18 cellular contexts compared by ENCODE assay signal in genomic region chr4:99965173-99965572, GRCh38. TPM values are rescaled to one million over a fixed set of nuclear protein-coding genes. Genes with fewer than 3 reads are reported as not detected.
DNase-seq lines count a peak whose midpoint lies in the region; ATAC-seq, FAIRE-seq and TF ChIP-seq lines count a peak whose summit lies in the region.
"Had no signal": no experiment of that assay in that cellular context is flagged by ENCODE, and none has a peak within 500 bp of the region (broad histone marks: within the 10 kb centered on the region; RNA-seq: fewer than 3 reads in every experiment).

No MANE protein-coding gene starts in this region.

- no peak overlapping the region for H3K27ac Mint-ChIP-seq in activated naive CD8-positive, alpha-beta T cell treated with anti-CD3 and anti-CD28 coated beads, Interleukin-2, amount 10 ng/mL, durations not matched to agents 7 days and 5 days
- no peak overlapping the region for H3K27ac Mint-ChIP-seq in activated naive CD8-positive, alpha-beta T cell treated with anti-CD3 and anti-CD28 coated beads for 36 hours
- peak overlapping the region in 5 of 10 donors; percentile 43 to 77 (median 66) for H3K27ac Mint-ChIP-seq in naive thymus-derived CD8-positive, alpha-beta T cell
- H3K27ac Mint-ChIP-seq: B cell, H9 had no signal

- in situ Hi-C loops in GM12878 (cut with MboI) = no loop called here

- H3K9me3 Mint-ChIP-seq in activated naive CD8-positive, alpha-beta T cell treated with anti-CD3 and anti-CD28 coated beads, Interleukin-2, amount 10 ng/mL, durations not matched to agents 7 days and 5 days = no peaks in the 10 kb centered on the region
- H3K9me3 Mint-ChIP-seq in activated naive CD8-positive, alpha-beta T cell treated with anti-CD3 and anti-CD28 coated beads for 36 hours = no peaks in the 10 kb centered on the region
- no peaks in the 10 kb centered on the region for H3K9me3 Mint-ChIP-seq in naive thymus-derived CD8-positive, alpha-beta T cell
- H3K9me3 Mint-ChIP-seq: H9 had no signal

- H3K9me3 ChIP-seq in DND-41 (ENCODE audit: insufficient read depth, low read length, severe bottlenecking) (no peaks in the 10 kb centered on the region), GM12878 (replicated peaks; ENCODE audit: control insufficient read depth, insufficient read depth, low read length) (no peaks in the 10 kb centered on the region)
- H3K9me3 ChIP-seq: BLaER1 treated with 17β-estradiol and CSF1 and Interleukin-3, amounts not matched to agents 10 nM and 100 nM; Caco-2 had no signal

- no peak for TF ChIP-seq RAD21 in GM12878 (IDR thresholded peaks at IDR 0.05; ENCODE audit: insufficient read depth, low read depth, low read length)

- no peak for TF ChIP-seq POLR2A in GM12878 (IDR thresholded peaks at IDR 0.05; ENCODE audit: low read depth, low read length)

- H3K27me3 Mint-ChIP-seq in activated naive CD8-positive, alpha-beta T cell treated with anti-CD3 and anti-CD28 coated beads, Interleukin-2, amount 10 ng/mL, durations not matched to agents 7 days and 5 days = peaks cover 7% of the 10 kb centered on the region
- no peaks in the 10 kb centered on the region for H3K27me3 Mint-ChIP-seq in activated naive CD8-positive, alpha-beta T cell treated with anti-CD3 and anti-CD28 coated beads for 36 hours
- peaks cover 0 to 5% (median 0%) of the 10 kb centered on the region in 5 donors for H3K27me3 Mint-ChIP-seq in naive thymus-derived CD8-positive, alpha-beta T cell

- DNase-seq in activated naive CD8-positive, alpha-beta T cell treated with anti-CD3 and anti-CD28 coated beads, Interleukin-2, amount 10 ng/mL, durations not matched to agents 7 days and 5 days = no peak
- no peak for DNase-seq in activated naive CD8-positive, alpha-beta T cell treated with anti-CD3 and anti-CD28 coated beads for 36 hours
- DNase-seq in DND-41 = no peak
- no peak for DNase-seq in GM12878 (ENCODE audit: low read depth, low spot score)
- DNase-seq in naive thymus-derived CD8-positive, alpha-beta T cell = no peak
- DNase-seq in NCI-H526 (lab: John Stamatoyannopoulos, UW) = no peak
- DNase-seq: Caco-2, DMS153, DMS79, GF-D8, H9 had no signal

- RAD21 ChIA-PET in GM12878 (lab: Charles Lee; ENCODE audit: unreplicated experiment) = no interaction called here

- H4K20me1 ChIP-seq in DND-41 (ENCODE audit: insufficient read depth, low read length) (no peaks in the 10 kb centered on the region), GM12878 (ENCODE audit: control insufficient read depth, insufficient read depth) (no peaks in the 10 kb centered on the region)
- H4K20me1 ChIP-seq: BLaER1 treated with 17β-estradiol and CSF1 and Interleukin-3, amounts not matched to agents 10 nM and 100 nM had no signal

- FAIRE-seq in GM12878 (lab: Jason Lieb, UNC) = no peak
- FAIRE-seq: D721Med, GM19239, H1 had no signal

- peak overlapping the region; percentile 54 for H3K4me2 ChIP-seq in DND-41 (ENCODE audit: insufficient read depth, low read length)
- no peak overlapping the region for H3K4me2 ChIP-seq in GM12878 (ENCODE audit: control insufficient read depth, insufficient read depth)
- H3K4me2 ChIP-seq: BLaER1 treated with 17β-estradiol and CSF1 and Interleukin-3, amounts not matched to agents 10 nM and 100 nM had no signal

- TF ChIP-seq EP300 in GM12878 (IDR thresholded peaks at IDR 0.05; ENCODE audit: borderline replicate concordance in 1 of 2, control insufficient read depth in 1 of 2, low read depth in 2 of 2, low read length in 2 of 2) = no peak

- H3K79me2 ChIP-seq in DND-41 (ENCODE audit: insufficient read depth, low read length) = no peaks in the 10 kb centered on the region
- H3K79me2 ChIP-seq in GM12878 (ENCODE audit: control insufficient read depth, insufficient read depth, low read length) = no peaks in the 10 kb centered on the region

- SMC1A ChIA-PET in GM12878 (lab: Charles Lee; ENCODE audit: uncharacterized antibody, unreplicated experiment) = interaction anchor here (0.7 kb wide), 1 partner anchor 243 kb away, joined by 3 read pairs; no protein-coding TSS in a partner anchor

- H3K36me3 Mint-ChIP-seq in activated naive CD8-positive, alpha-beta T cell treated with anti-CD3 and anti-CD28 coated beads, Interleukin-2, amount 10 ng/mL, durations not matched to agents 7 days and 5 days = peaks cover 2% of the 10 kb centered on the region
- no peaks in the 10 kb centered on the region for H3K36me3 Mint-ChIP-seq in activated naive CD8-positive, alpha-beta T cell treated with anti-CD3 and anti-CD28 coated beads for 36 hours
- no peaks in the 10 kb centered on the region for H3K36me3 Mint-ChIP-seq in naive thymus-derived CD8-positive, alpha-beta T cell

- peaks cover 37% of the 10 kb centered on the region for H3K4me1 ChIP-seq in DND-41 (ENCODE audit: insufficient read depth, low read length)
- H3K4me1 ChIP-seq in GM12878 (ENCODE audit: control insufficient read depth, insufficient read depth, low read length) = no peaks in the 10 kb centered on the region
- H3K4me1 ChIP-seq: Caco-2 had no signal

- H2AFZ ChIP-seq in DND-41 (ENCODE audit: low read depth, low read length) (peak overlapping the region; percentile 71), GM12878 (ENCODE audit: control insufficient read depth, low read depth, low read length) (no peak overlapping the region)

- H3K9ac ChIP-seq in DND-41 (ENCODE audit: low read depth, low read length) (peak overlapping the region; percentile 50), GM12878 (ENCODE audit: control insufficient read depth, insufficient read depth, low read length) (no peak overlapping the region)
- H3K9ac ChIP-seq: BLaER1 treated with 17β-estradiol and CSF1 and Interleukin-3, amounts not matched to agents 10 nM and 100 nM had no signal

- ATAC-seq in activated naive CD8-positive, alpha-beta T cell treated with anti-CD3 and anti-CD28 coated beads, Interleukin-2, amount 10 ng/mL, durations not matched to agents 7 days and 5 days (ENCODE audit: low read depth) = no peak
- ATAC-seq in DND-41 (ENCODE audit: insufficient read depth, low read depth) = no peak
- no peak for ATAC-seq in GM12878
- no peak for ATAC-seq in naive thymus-derived CD8-positive, alpha-beta T cell
- no peak for ATAC-seq in HG03175 (IDR thresholded peaks at IDR 0.05; ENCODE audit: unreplicated experiment)

- H3K4me3 ChIP-seq in DND-41 (ENCODE audit: low read depth in 1 of 2, low read length in 2 of 2) (peak overlapping the region in 1 of 2 experiments; percentile 36; a peak in 1 of 4 replicates), GM12878 (no peak overlapping the region)
- H3K4me3 ChIP-seq: BLaER1 treated with 17β-estradiol and CSF1 and Interleukin-3, amounts not matched to agents 10 nM and 100 nM had no signal

- H3K4me3 Mint-ChIP-seq in activated naive CD8-positive, alpha-beta T cell treated with anti-CD3 and anti-CD28 coated beads, Interleukin-2, amount 10 ng/mL, durations not matched to agents 7 days and 5 days = peak overlapping the region; percentile 39
- H3K4me3 Mint-ChIP-seq in activated naive CD8-positive, alpha-beta T cell treated with anti-CD3 and anti-CD28 coated beads for 36 hours = no peak overlapping the region
- H3K4me3 Mint-ChIP-seq in naive thymus-derived CD8-positive, alpha-beta T cell = peak overlapping the region in 7 of 10 donors; percentile 24 to 62 (median 47)
- H3K4me3 Mint-ChIP-seq: B cell, H9 had no signal

- TF ChIP-seq CTCF in DND-41 (IDR thresholded peaks at IDR 0.05; ENCODE audit: borderline replicate concordance, extremely low read depth, low read length, poor library complexity, severe bottlenecking) (no peak), GM12878 (IDR thresholded peaks at IDR 0.05 in 2 of 3, conservative IDR thresholded peaks at IDR 0.05 in 1 of 3; ENCODE audit: control insufficient read depth in 2 of 3, extremely low read depth in 1 of 3, insufficient read depth in 1 of 3, low read depth in 3 of 3, low read length in 3 of 3) (no peak)

- H3K27me3 ChIP-seq in DND-41 (ENCODE audit: insufficient read depth, low read length, poor library complexity) (no peaks in the 10 kb centered on the region), GM12878 (replicated peaks in 1 of 2; ENCODE audit: control insufficient read depth in 2 of 2, insufficient read depth in 2 of 2, low read length in 1 of 2) (no peaks in the 10 kb centered on the region)
- H3K27me3 ChIP-seq: BLaER1 treated with 17β-estradiol and CSF1 and Interleukin-3, amounts not matched to agents 10 nM and 100 nM had no signal

- POLR2A ChIA-PET in activated naive CD8-positive, alpha-beta T cell treated with anti-CD3 and anti-CD28 coated beads, Interleukin-2, amount 10 ng/mL, durations not matched to agents 7 days and 5 days (lab: Charles Lee) = interaction anchor here (1.2 to 1.5 kb wide), 2 partner anchors 14 to 16 kb away, joined by 6 to 11 read pairs; partner anchors contain the start of gene H2AZ1
- POLR2A ChIA-PET in GM12878 (lab: Charles Lee) = no interaction called here
- POLR2A ChIA-PET in naive thymus-derived CD8-positive, alpha-beta T cell (lab: Charles Lee) = interaction anchor here (0.8 to 1.6 kb wide), 5 partner anchors 14 to 402 kb away, joined by 3 to 13 read pairs (median 3); partner anchors contain the start of genes DNAJB14 and H2AZ1

- peak overlapping the region; percentile 93 for H3K27ac ChIP-seq in DND-41 (ENCODE audit: low read length)
- H3K27ac ChIP-seq in GM12878 (ENCODE audit: control insufficient read depth, insufficient read depth) = no peak overlapping the region
- H3K27ac ChIP-seq: BLaER1 treated with 17β-estradiol and CSF1 and Interleukin-3, amounts not matched to agents 10 nM and 100 nM; HL-60 had no signal

- BruUV-seq in GM12878 (replicated peaks; lab: Mats Ljungman, UMichigan) = no TSS peak

- intact Hi-C loops in GM12878 (cut with micrococcal nuclease; ENCODE audit: unreplicated experiment) = no loop called here

- no peaks in the 10 kb centered on the region for H3K36me3 ChIP-seq in DND-41 (ENCODE audit: insufficient read depth, low read length)
- H3K36me3 ChIP-seq in GM12878 (ENCODE audit: control insufficient read depth in 2 of 2, insufficient read depth in 2 of 2, low read length in 1 of 2) = no peaks in the 10 kb centered on the region
- H3K36me3 ChIP-seq: BLaER1 treated with 17β-estradiol and CSF1 and Interleukin-3, amounts not matched to agents 10 nM and 100 nM had no signal

- CTCF ChIA-PET in GM12878 (lab: Yijun Ruan, JAX) = no interaction called here

- peaks cover 11% of the 10 kb centered on the region for H3K4me1 Mint-ChIP-seq in activated naive CD8-positive, alpha-beta T cell treated with anti-CD3 and anti-CD28 coated beads, Interleukin-2, amount 10 ng/mL, durations not matched to agents 7 days and 5 days
- peaks cover 10% of the 10 kb centered on the region for H3K4me1 Mint-ChIP-seq in activated naive CD8-positive, alpha-beta T cell treated with anti-CD3 and anti-CD28 coated beads for 36 hours
- peaks cover 3 to 18% (median 13%) of the 10 kb centered on the region in 4 donors for H3K4me1 Mint-ChIP-seq in naive thymus-derived CD8-positive, alpha-beta T cell
- H3K4me1 Mint-ChIP-seq: B cell had no signal

RNA-seq across cellular contexts. Expression of gene H2AZ1, which starts 15.1 kb away (rescaled TPM):
- total RNA-seq in activated naive CD8-positive, alpha-beta T cell treated with anti-CD3 and anti-CD28 coated beads, Interleukin-2, amount 10 ng/mL, durations not matched to agents 7 days and 5 days = 100 to 1,000 TPM; 399 to 400 TPM
- 100 to 1,000 TPM; 735 to 794 TPM for total RNA-seq in activated naive CD8-positive, alpha-beta T cell treated with anti-CD3 and anti-CD28 coated beads for 36 hours
- 40.8 and 40.9 TPM in 2 replicates for total RNA-seq in GM12878 (2013; cell fraction: nucleolus; rRNA removed)
- total RNA-seq in GM12878 (2014; rRNA removed) (681 and 685 TPM in 2 replicates), GM12878 (2014; rRNA removed; fragmentation: Illumina TruSeq; extraction: Trizol) (713 and 719 TPM in 2 replicates), GM12878 (2021) (655 and 662 TPM in 2 replicates)
- polyA plus RNA-seq in GM12878 (2011; ENCODE audit: low read depth) = 554 TPM
- polyA plus RNA-seq in GM12878 (2011; rRNA removed) (1,077 and 1,299 TPM in 2 replicates), GM12878 (2014; fragmentation: Illumina TruSeq; extraction: Trizol) (548 and 652 TPM in 2 replicates), GM12878 (2014; fragmentation: Nextera tagmentation; extraction: Ambion mirVana) (1,000 to 10,000 TPM; 3,787 to 4,800 TPM), GM12878 (2014; rRNA removed) (670 and 724 TPM in 2 replicates), GM12878 (2016; fragmentation: Nextera tagmentation; extraction: Ambion mirVana) (1,000 to 10,000 TPM; 1,970 to 2,092 TPM)
- 834 and 852 TPM in 2 replicates for polyA plus RNA-seq in GM12878 (2011; cell fraction: cytosol; rRNA removed)
- 448 and 476 TPM in 2 replicates for polyA plus RNA-seq in GM12878 (2011; cell fraction: nucleus; rRNA removed)
- 483 and 525 TPM in 2 replicates for polyA plus RNA-seq in GM12878 (2012)
- polyA minus RNA-seq in GM12878 (2011; rRNA and poly(A)+ RNA removed) = 442 and 507 TPM in 2 replicates
- polyA minus RNA-seq in GM12878 (2011; cell fraction: cytosol; rRNA and poly(A)+ RNA removed) = 145 and 155 TPM in 2 replicates
- 78.7 and 121 TPM in 2 replicates for polyA minus RNA-seq in GM12878 (2011; cell fraction: nucleus; rRNA and poly(A)+ RNA removed)
- total RNA-seq in naive thymus-derived CD8-positive, alpha-beta T cell = 100 to 1,000 TPM; 163 to 167 TPM
- 100 to 1,000 TPM; 344 to 365 (median 362) TPM for polyA plus RNA-seq in naive thymus-derived CD8-positive, alpha-beta T cell

RNA-seq across cellular contexts. Expression of gene DNAJB14, which starts 18.8 kb away (rescaled TPM):
- total RNA-seq in activated naive CD8-positive, alpha-beta T cell treated with anti-CD3 and anti-CD28 coated beads, Interleukin-2, amount 10 ng/mL, durations not matched to agents 7 days and 5 days = 10 to 100 TPM; 61.6 to 76.0 TPM
- 10 to 100 TPM; 33.3 to 34.1 TPM for total RNA-seq in activated naive CD8-positive, alpha-beta T cell treated with anti-CD3 and anti-CD28 coated beads for 36 hours
- 150 and 151 TPM in 2 replicates for total RNA-seq in GM12878 (2013; cell fraction: nucleolus; rRNA removed)
- total RNA-seq in GM12878 (2014; rRNA removed) (23.2 and 26.6 TPM in 2 replicates), GM12878 (2014; rRNA removed; fragmentation: Illumina TruSeq; extraction: Trizol) (32.4 and 34.4 TPM in 2 replicates), GM12878 (2021) (35.4 and 37.8 TPM in 2 replicates)
- 5.6 TPM for polyA plus RNA-seq in GM12878 (2011; ENCODE audit: low read depth)
- polyA plus RNA-seq in GM12878 (2011; rRNA removed) (38.9 and 81.1 TPM in 2 replicates), GM12878 (2014; fragmentation: Illumina TruSeq; extraction: Trizol) (21.4 and 24.5 TPM in 2 replicates), GM12878 (2014; fragmentation: Nextera tagmentation; extraction: Ambion mirVana) (10 to 100 TPM in 1 of 2 experiments, 1 to 10 TPM in 1; 9.5 to 13.3 TPM), GM12878 (2014; rRNA removed) (19.1 and 20.6 TPM in 2 replicates), GM12878 (2016; fragmentation: Nextera tagmentation; extraction: Ambion mirVana) (10 to 100 TPM; 44.1 to 49.2 TPM)
- polyA plus RNA-seq in GM12878 (2011; cell fraction: cytosol; rRNA removed) = 32.6 and 32.7 TPM in 2 replicates
- polyA plus RNA-seq in GM12878 (2011; cell fraction: nucleus; rRNA removed) = 45.2 and 55.8 TPM in 2 replicates
- 24.1 and 24.9 TPM in 2 replicates for polyA plus RNA-seq in GM12878 (2012)
- 39.9 and 41.0 TPM in 2 replicates for polyA minus RNA-seq in GM12878 (2011; rRNA and poly(A)+ RNA removed)
- polyA minus RNA-seq in GM12878 (2011; cell fraction: cytosol; rRNA and poly(A)+ RNA removed) = 17.4 and 23.7 TPM in 2 replicates
- 56.8 and 96.3 TPM in 2 replicates for polyA minus RNA-seq in GM12878 (2011; cell fraction: nucleus; rRNA and poly(A)+ RNA removed)
- total RNA-seq in naive thymus-derived CD8-positive, alpha-beta T cell = 10 to 100 TPM; 68.1 to 82.5 TPM
- polyA plus RNA-seq in naive thymus-derived CD8-positive, alpha-beta T cell = 10 to 100 TPM; 40.3 to 48.9 (median 46.7) TPM
